ENCODE assay signal across 30 cellular contexts in genomic region chr1:117732956-117733355, GRCh38.
"Had no signal": no experiment of that assay in that cellular context is flagged by ENCODE, and none has a peak within 500 bp of the region (broad histone marks: within the 10 kb centered on the region; RNA-seq: fewer than 3 reads in every experiment).

No MANE protein-coding gene starts in this region.

- H3K9me3 ChIP-seq: ascending aorta, Peyer's patch had no signal

- H3K36me3 ChIP-seq: ascending aorta, Peyer's patch, WERI-Rb-1 had no signal

- H3K27ac ChIP-seq: ascending aorta, Peyer's patch, WERI-Rb-1 had no signal

- H3K4me3 ChIP-seq: ascending aorta, Peyer's patch had no signal

- H3K4me1 ChIP-seq: ascending aorta, Peyer's patch had no signal

- DNase-seq: activated CD4-positive, alpha-beta memory T cell treated with anti-CD3 and anti-CD28 coated beads, Interleukin-2, amount 10 ng/mL, durations not matched to agents 7 days and 5 days; activated CD4-positive, alpha-beta T cell treated with anti-CD3 and anti-CD28 coated beads for 1 hour; activated CD4-positive, alpha-beta T cell treated with anti-CD3 and anti-CD28 coated beads for 48 hours; activated CD4-positive, CD25-positive, alpha-beta regulatory T cell; activated CD8-positive, alpha-beta memory T cell treated with anti-CD3 and anti-CD28 coated beads for 24 hours; activated CD8-positive, alpha-beta memory T cell treated with anti-CD3 and anti-CD28 coated beads, Interleukin-2, amount 10 ng/mL, durations not matched to agents 7 days and 5 days; activated CD8-positive, alpha-beta memory T cell treated with anti-CD3 and anti-CD28 coated beads, Interleukin-2, amount 50 U/mL, for 48 hours; activated gamma-delta T cell; activated naive CD4-positive, alpha-beta T cell treated with Interleukin-2 at 50 U/mL for 16 hours; activated naive CD8-positive, alpha-beta T cell treated with anti-CD3 and anti-CD28 coated beads, Interleukin-2, amount 10 ng/mL, durations not matched to agents 7 days and 5 days; activated T-cell treated with anti-CD3 and anti-CD28 coated beads, Interleukin-2, amount 50 U/mL, for 1 hour; amygdala; MM.1S; MV-4-11; NCI-H1092; NCI-H1436 treated with DMSO at 0.1 percent for 48 hours; NCI-H1694 treated with DMSO at 0.1 percent for 48 hours; NCI-H2029; NCI-H510A; NCI-H748 treated with DMSO at 0.1 percent for 48 hours; NK-92 treated with Interleukin-12 subunit alpha and Interleukin-12 subunit beta, amount 100 ng/mL, for 24 hours; PC-3; Peyer's patch; RPMI8226; SIG-M5; SW 1271; T-helper 1 cell; T-helper 9 cell; WERI-Rb-1 had no signal

- H3K27me3 ChIP-seq: ascending aorta, Peyer's patch had no signal
